Comparison of ENCODE assay signal across 19 cellular contexts in the genomic region with DNA sequence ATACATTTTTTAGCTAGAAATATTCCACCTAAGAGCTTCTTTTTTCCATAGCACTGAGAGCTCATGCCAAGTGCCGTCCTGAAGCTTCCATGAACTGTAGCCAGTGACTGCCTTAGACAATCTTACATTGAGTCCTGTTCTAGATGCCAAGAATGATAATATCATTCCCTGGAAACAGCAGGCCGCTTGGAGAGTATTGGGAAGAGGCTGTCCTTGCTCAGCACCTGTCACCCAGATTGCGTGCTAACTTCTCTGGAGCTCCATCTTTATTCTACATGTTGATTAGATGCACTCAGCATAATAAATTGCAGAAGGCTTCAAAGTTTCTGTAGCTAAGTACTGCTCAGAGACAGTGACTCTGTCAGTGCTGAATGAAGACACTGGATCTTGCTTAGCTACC.
"Had no signal": no experiment of that assay in that cellular context is flagged by ENCODE, and none has a peak within 500 bp of the region (broad histone marks: within the 10 kb centered on the region; RNA-seq: fewer than 3 reads in every experiment).

No MANE protein-coding gene starts in this region.

- H3K4me3 ChIP-seq: colonic mucosa, heart left ventricle, lung, sigmoid colon had no signal

- H2AFZ ChIP-seq: parathyroid adenoma had no signal

- H3K36me3 ChIP-seq: colonic mucosa, heart left ventricle, sigmoid colon had no signal

- H3K79me2 ChIP-seq: parathyroid adenoma had no signal

- H3K9me3 Mint-ChIP-seq: endodermal cell; naive thymus-derived CD4-positive, alpha-beta T cell; nephron progenitor cell had no signal

- H3K27ac Mint-ChIP-seq: endodermal cell, nephron progenitor cell had no signal

- H3K4me3 Mint-ChIP-seq: endodermal cell; naive thymus-derived CD4-positive, alpha-beta T cell; nephron progenitor cell had no signal

- H3K27ac ChIP-seq: colonic mucosa, heart left ventricle, parathyroid adenoma had no signal

- H3K4me1 ChIP-seq: colonic mucosa, heart left ventricle, parathyroid adenoma had no signal

- ATAC-seq: heart left ventricle; left colon; left ventricle myocardium superior; naive thymus-derived CD4-positive, alpha-beta T cell had no signal

- H3K9me3 ChIP-seq: colonic mucosa, heart left ventricle, sigmoid colon had no signal

- H3K9ac ChIP-seq: parathyroid adenoma had no signal

- DNase-seq: colonic mucosa; effector CD4-positive, alpha-beta T cell; endodermal cell; erythroblast; foreskin melanocyte; heart left ventricle; left colon; left ventricle myocardium superior; mesenchymal stem cell; midbrain; naive thymus-derived CD4-positive, alpha-beta T cell; nephron progenitor cell; sigmoid colon; small intestine; stimulated activated CD4-positive, alpha-beta T cell treated with anti-CD3 and anti-CD28 coated beads, Interleukin-12 subunit alpha, Interleukin-12 subunit beta, amount 100 ng/mL, for 4 hours; stimulated activated naive CD4-positive, alpha-beta T cell; trophoblast cell had no signal

- H3K4me1 Mint-ChIP-seq: endodermal cell had no signal

- H3K27me3 ChIP-seq: colonic mucosa, heart left ventricle, sigmoid colon had no signal
